Comparison of ENCODE assay signal across 1 cellular context in genomic region chr17:63535640-63536039, GRCh38.
TF ChIP-seq lines count a peak whose summit lies in the region.

No MANE protein-coding gene starts in this region.

TF ChIP-seq in HepG2, 621 proteins besides CTCF, POLR2A, EP300 and RAD21:
- TF ChIP-seq ZBTB38 (CRISPR knock-in tag; IDR thresholded peaks at IDR 0.05) (peak; percentile 22; the same call in 1 of the 2 replicates), ZBTB33 (CRISPR knock-in tag; IDR thresholded peaks at IDR 0.05) (peak; percentile 64; the same call in 1 of the 2 replicates), ELF1 (CRISPR knock-in tag; IDR thresholded peaks at IDR 0.05) (no peak), ZNF775 (CRISPR knock-in tag; IDR thresholded peaks at IDR 0.05; ENCODE audit: borderline replicate concordance) (no peak), ATF7-NPFF (CRISPR knock-in tag; IDR thresholded peaks at IDR 0.05; ENCODE audit: low read depth) (no peak), FOSL1 (CRISPR knock-in tag; IDR thresholded peaks at IDR 0.05; ENCODE audit: borderline replicate concordance) (no peak), ZC3H4 (CRISPR knock-in tag; IDR thresholded peaks at IDR 0.05; ENCODE audit: borderline replicate concordance) (no peak), ZNF589 (CRISPR knock-in tag; conservative IDR thresholded peaks at IDR 0.05) (no peak), ZNF770 (CRISPR knock-in tag; IDR thresholded peaks at IDR 0.05) (no peak), ETV6 (CRISPR knock-in tag; conservative IDR thresholded peaks at IDR 0.05) (no peak)
